In genomic region chr12:91327889-91328288, GRCh38 we compare ENCODE assay signal across 17 cellular contexts.
DNase-seq lines count a peak whose midpoint lies in the region; ATAC-seq and TF ChIP-seq lines count a peak whose summit lies in the region.
"Had no signal": no experiment of that assay in that cellular context is flagged by ENCODE, and none has a peak within 500 bp of the region (broad histone marks: within the 10 kb centered on the region; RNA-seq: fewer than 3 reads in every experiment).

No MANE protein-coding gene starts in this region.

- H3K9ac ChIP-seq in GM23248 (peak overlapping the region; percentile 60), skeletal muscle tissue (ENCODE audit: low read depth in 1 of 3, low read length in 3 of 3) (peak overlapping the region in 1 of 3 donors; percentile 35)
- H3K9ac ChIP-seq: parathyroid adenoma had no signal

- H3K9me3 ChIP-seq in GM23248 (ENCODE audit: low read depth) (no peaks in the 10 kb centered on the region), skeletal muscle tissue (ENCODE audit: control insufficient read depth in 3 of 3, low read length in 3 of 3) (no peaks in the 10 kb centered on the region)

- H3K36me3 ChIP-seq in GM23248 (ENCODE audit: low read depth) = no peaks in the 10 kb centered on the region
- no peaks in the 10 kb centered on the region for H3K36me3 ChIP-seq in skeletal muscle tissue (ENCODE audit: control insufficient read depth in 3 of 3, insufficient read depth in 3 of 3, low read length in 3 of 3)

- in situ Hi-C loops in GM23248 (cut with MboI) = loop anchor here (10.0 kb wide), 2 partner anchors 143 to 223 kb away; partner anchors contain the start of gene DCN
- in situ Hi-C loops in SK-MEL-5 (cut with HindIII; ENCODE audit: low pct_unique_long_range_greater_than_20kb, low sequenced_read_pairs) = no loop called here

- no peaks in the 10 kb centered on the region for H3K9me2 ChIP-seq in GM23248 (ENCODE audit: insufficient read depth)

- WGBS in GM23248 (ENCODE audit: low coverage in 1 of 2, low lambda C conversion rate in 2 of 2, missing lambda C conversion rate in 2 of 2), 2 experiments = 7 to 10% methylated on average over 3 of the region's 3 CpGs

- DNase-seq in GM23248 (peak; percentile 57), SK-MEL-5 (ENCODE audit: low read depth, low spot score) (peak; percentile 11), fibroblast of villous mesenchyme (ENCODE audit: low read depth) (peak; percentile 44), cerebellar cortex (ENCODE audit: low spot score) (no peak)
- no peak for DNase-seq in central memory CD4-positive, alpha-beta T cell
- DNase-seq: activated CD4-positive, alpha-beta T cell treated with anti-CD3 and anti-CD28 coated beads, Interleukin-2, amount 50 U/mL, for 48 hours; activated naive CD8-positive, alpha-beta T cell treated with anti-CD3 and anti-CD28 coated beads, Interleukin-2, amount 50 U/mL, for 24 hours; activated T-cell treated with anti-CD3 and anti-CD28 coated beads, Interleukin-2, amount 50 U/mL, for 48 hours; C1 segment of cervical spinal cord; DMS79; MV-4-11; NCI-H2171; stimulated activated CD4-positive, alpha-beta T cell treated with anti-CD3 and anti-CD28 coated beads, Interleukin-15, amount 100 ng/mL, for 24 hours had no signal

- ATAC-seq in HG02678 (IDR thresholded peaks at IDR 0.05; ENCODE audit: unreplicated experiment) = no peak
- no peak for ATAC-seq in HG03159 (IDR thresholded peaks at IDR 0.05; ENCODE audit: unreplicated experiment)
- ATAC-seq: activated naive CD8-positive, alpha-beta T cell treated with anti-CD3 and anti-CD28 coated beads, Interleukin-2, amount 50 U/mL, for 24 hours had no signal

- H3K4me2 ChIP-seq in GM23248 (ENCODE audit: unreplicated experiment) = peak overlapping the region; percentile 89

- H3K27me3 ChIP-seq in GM23248 (replicated peaks; ENCODE audit: insufficient read depth) (no peaks in the 10 kb centered on the region), skeletal muscle tissue (ENCODE audit: control insufficient read depth in 3 of 3, insufficient read depth in 3 of 3, low read length in 3 of 3) (no peaks in the 10 kb centered on the region)

- H3K4me3 ChIP-seq in GM23248 (peak overlapping the region; percentile 53), fibroblast of villous mesenchyme (ENCODE audit: low read depth, low read length) (no peak overlapping the region), skeletal muscle tissue (ENCODE audit: low read length in 3 of 3) (peak overlapping the region; percentile 37 to 61 (median 54))

- H2AFZ ChIP-seq in GM23248 = peak overlapping the region; percentile 71
- H2AFZ ChIP-seq: parathyroid adenoma had no signal

- H4K20me1 ChIP-seq in GM23248 (ENCODE audit: insufficient read depth) = no peaks in the 10 kb centered on the region

- peaks cover 25% of the 10 kb centered on the region for H3K4me1 ChIP-seq in GM23248 (ENCODE audit: insufficient read depth)
- no peaks in the 10 kb centered on the region for H3K4me1 ChIP-seq in skeletal muscle tissue (ENCODE audit: control insufficient read depth in 3 of 3, insufficient read depth in 3 of 3, low read length in 3 of 3)
- H3K4me1 ChIP-seq: parathyroid adenoma had no signal

- H3K79me2 ChIP-seq in GM23248 (ENCODE audit: insufficient read depth) = no peaks in the 10 kb centered on the region
- H3K79me2 ChIP-seq: parathyroid adenoma had no signal

- peaks cover 8% of the 10 kb centered on the region; the same call in 1 of the 2 replicates for H3F3A ChIP-seq in GM23248 (ENCODE audit: insufficient read depth)

- TF ChIP-seq CTCF in fibroblast of villous mesenchyme (IDR thresholded peaks at IDR 0.05; ENCODE audit: insufficient read depth, low read depth, low read length) = no peak

- peak overlapping the region; percentile 50 for H3K27ac ChIP-seq in GM23248
- H3K27ac ChIP-seq in skeletal muscle tissue (ENCODE audit: low read depth, low read length) = peak overlapping the region; percentile 33
- H3K27ac ChIP-seq: parathyroid adenoma had no signal

Comparison
In these comparisons a context has a peak if more than half of its experiments do, and no peak if none do; other contexts are left out.
1. DNase-seq: peak in GM23248 (single experiment), SK-MEL-5 (single experiment) and fibroblast of villous mesenchyme (single experiment); none in central memory CD4-positive, alpha-beta T cell (single experiment) and cerebellar cortex (single experiment).